13 cellular contexts compared by ENCODE assay signal in genomic region chr1:107142370-107142668, GRCh38. TPM values are rescaled to one million over a fixed set of nuclear protein-coding genes. Genes with fewer than 3 reads are reported as not detected.
DNase-seq lines count a peak whose midpoint lies in the region; ATAC-seq and TF ChIP-seq lines count a peak whose summit lies in the region.
"Had no signal": no experiment of that assay in that cellular context is flagged by ENCODE, and none has a peak within 500 bp of the region (broad histone marks: within the 10 kb centered on the region; RNA-seq: fewer than 3 reads in every experiment).

No MANE protein-coding gene starts in this region.

- H3K9me3 ChIP-seq in CD8-positive, alpha-beta T cell (ENCODE audit: low read length), result no peaks in the 10 kb centered on the region
- no peaks in the 10 kb centered on the region for H3K9me3 ChIP-seq in OCI-LY3 (ENCODE audit: insufficient read depth, low read length)
- H3K9me3 ChIP-seq: prostate gland had no signal

- no peak overlapping the region for H2AFZ ChIP-seq in OCI-LY3 (ENCODE audit: low read depth, low read length)

- intact Hi-C loops in CD8-positive, alpha-beta T cell (cut with DNase I, micrococcal nuclease), result loop anchor here (2.0 to 5.0 kb wide), 2 partner anchors 95 to 96 kb away; no protein-coding TSS in a partner anchor

- no peak for DNase-seq in CD8-positive, alpha-beta T cell
- no peak for DNase-seq in central memory CD8-positive, alpha-beta T cell (ENCODE audit: low spot score in 2 of 2)
- DNase-seq in neural crest cell (ENCODE audit: low read depth, low spot score) (no peak), mesenteric fat pad (ENCODE audit: low spot score) (no peak), NCI-H1694 treated with DMSO at 0.1 percent for 48 hours (lab: John Stamatoyannopoulos, UW) (no peak), NCI-H748 (lab: John Stamatoyannopoulos, UW; ENCODE audit: unreplicated experiment) (no peak), DMS153 treated with DMSO at 0.1 percent for 48 hours (lab: John Stamatoyannopoulos, UW; ENCODE audit: unreplicated experiment) (no peak)
- DNase-seq: activated CD8-positive, alpha-beta memory T cell treated with anti-CD3 and anti-CD28 coated beads, Interleukin-2, amount 50 U/mL, for 48 hours; cerebellar nuclear complex had no signal

- H3K27me3 ChIP-seq in CD8-positive, alpha-beta T cell (ENCODE audit: insufficient read depth, low read length), result peaks cover 4% of the 10 kb centered on the region
- H3K27me3 ChIP-seq in OCI-LY3 (ENCODE audit: low read depth, low read length), result no peaks in the 10 kb centered on the region

- POLR2A ChIA-PET in CD8-positive, alpha-beta T cell (lab: Charles Lee), result interaction anchor here (0.6 to 0.7 kb wide), 2 partner anchors 14 to 324 kb away, joined by 3 to 4 read pairs; no protein-coding TSS in a partner anchor

- ATAC-seq in CD8-positive, alpha-beta T cell, result no peak
- no peak for ATAC-seq in central memory CD8-positive, alpha-beta T cell (replicated peaks; ENCODE audit: extremely low read depth, poor library complexity, severe bottlenecking)

- peak; percentile 28 for TF ChIP-seq CTCF in CD8-positive, alpha-beta T cell (IDR thresholded peaks at IDR 0.05)
- no peak for TF ChIP-seq CTCF in OCI-LY3 (IDR thresholded peaks at IDR 0.05; ENCODE audit: low read depth, low read length)
- peak; percentile 10 for TF ChIP-seq CTCF in neural crest cell (conservative IDR thresholded peaks at IDR 0.05)

- H3K4me1 Mint-ChIP-seq in CD8-positive, alpha-beta T cell (ENCODE audit: low read depth), result peaks cover 21% of the 10 kb centered on the region
- H3K4me1 Mint-ChIP-seq in central memory CD8-positive, alpha-beta T cell, result peaks cover 22% of the 10 kb centered on the region
- H3K4me1 Mint-ChIP-seq in neural crest cell, result peaks cover 17% of the 10 kb centered on the region

- peaks cover 46% of the 10 kb centered on the region for H3K27me3 Mint-ChIP-seq in CD8-positive, alpha-beta T cell (ENCODE audit: low read depth)
- H3K27me3 Mint-ChIP-seq in central memory CD8-positive, alpha-beta T cell, result peaks cover 86% of the 10 kb centered on the region
- H3K27me3 Mint-ChIP-seq in neural crest cell (ENCODE audit: low read depth), result peaks cover 70% of the 10 kb centered on the region

- peak overlapping the region; percentile 81 for H3K9ac ChIP-seq in OCI-LY3 (ENCODE audit: low read length)

- no peaks in the 10 kb centered on the region for H3K36me3 Mint-ChIP-seq in CD8-positive, alpha-beta T cell
- H3K36me3 Mint-ChIP-seq in central memory CD8-positive, alpha-beta T cell (ENCODE audit: insufficient read depth), result no peaks in the 10 kb centered on the region
- H3K36me3 Mint-ChIP-seq in neural crest cell (ENCODE audit: low read depth), result no peaks in the 10 kb centered on the region

- H3K79me2 ChIP-seq in OCI-LY3 (ENCODE audit: low read length), result peaks cover 34% of the 10 kb centered on the region

- H3K9me3 Mint-ChIP-seq in CD8-positive, alpha-beta T cell, result no peaks in the 10 kb centered on the region
- H3K9me3 Mint-ChIP-seq in central memory CD8-positive, alpha-beta T cell, result no peaks in the 10 kb centered on the region
- H3K9me3 Mint-ChIP-seq in neural crest cell, result no peaks in the 10 kb centered on the region
- H3K9me3 Mint-ChIP-seq: T-helper 2 cell treated with Interferon-gamma antibody and Interleukin-4, amounts not matched to agents 5 μg/mL and 100 μg/mL, for 36 hours had no signal

- H3K27ac Mint-ChIP-seq in CD8-positive, alpha-beta T cell, result no peak overlapping the region
- no peak overlapping the region for H3K27ac Mint-ChIP-seq in central memory CD8-positive, alpha-beta T cell (ENCODE audit: low read depth)
- H3K27ac Mint-ChIP-seq in neural crest cell (ENCODE audit: unreplicated experiment), result no peak overlapping the region
- H3K27ac Mint-ChIP-seq: T-helper 2 cell treated with Interferon-gamma antibody and Interleukin-4, amounts not matched to agents 5 μg/mL and 100 μg/mL, for 36 hours had no signal

- H3K4me1 ChIP-seq in CD8-positive, alpha-beta T cell (ENCODE audit: insufficient read depth, low read length), result peaks cover 7% of the 10 kb centered on the region
- H3K4me1 ChIP-seq in OCI-LY3 (ENCODE audit: low read length), result peaks cover 33% of the 10 kb centered on the region
- H3K4me1 ChIP-seq: prostate gland had no signal

- H3K27ac ChIP-seq in CD8-positive, alpha-beta T cell (ENCODE audit: low read depth, low read length), result no peak overlapping the region
- no peak overlapping the region for H3K27ac ChIP-seq in OCI-LY3 (ENCODE audit: low read length)
- H3K27ac ChIP-seq: HL-60 had no signal

- H3K4me3 ChIP-seq in CD8-positive, alpha-beta T cell (ENCODE audit: low read depth, low read length), result no peak overlapping the region
- H3K4me3 ChIP-seq in OCI-LY3 (ENCODE audit: low read length), result peak overlapping the region; percentile 92

- peak overlapping the region; percentile 78 for H3K4me3 Mint-ChIP-seq in CD8-positive, alpha-beta T cell
- peak overlapping the region; percentile 82 for H3K4me3 Mint-ChIP-seq in central memory CD8-positive, alpha-beta T cell
- H3K4me3 Mint-ChIP-seq in neural crest cell, result peak overlapping the region; percentile 88

- H4K20me1 ChIP-seq in OCI-LY3 (ENCODE audit: insufficient read depth, low read length), result peaks cover 13% of the 10 kb centered on the region; the same call in 1 of the 2 replicates

- H3K4me2 ChIP-seq in OCI-LY3 (ENCODE audit: low read length), result peak overlapping the region; percentile 76

- CTCF ChIA-PET in CD8-positive, alpha-beta T cell (lab: Charles Lee), result interaction anchor here (0.6 to 1.5 kb wide), 8 partner anchors 10 to 711 kb away, joined by 3 to 6 read pairs (median 4); no protein-coding TSS in a partner anchor

- H3K36me3 ChIP-seq in CD8-positive, alpha-beta T cell (ENCODE audit: insufficient read depth, low read length), result no peaks in the 10 kb centered on the region
- H3K36me3 ChIP-seq in OCI-LY3 (replicated peaks; ENCODE audit: low read depth, low read length), result no peaks in the 10 kb centered on the region
- H3K36me3 ChIP-seq: prostate gland had no signal

RNA-seq across cellular contexts. Expression of gene NTNG1, which starts 1.5 kb away (rescaled TPM):
- not detected for total RNA-seq in CD8-positive, alpha-beta T cell
- total RNA-seq in neural crest cell (1.1 and 1.3 TPM in 2 replicates), mesenteric fat pad (not detected)
